ENCODE assay signal across 8 cellular contexts in the genomic region with DNA sequence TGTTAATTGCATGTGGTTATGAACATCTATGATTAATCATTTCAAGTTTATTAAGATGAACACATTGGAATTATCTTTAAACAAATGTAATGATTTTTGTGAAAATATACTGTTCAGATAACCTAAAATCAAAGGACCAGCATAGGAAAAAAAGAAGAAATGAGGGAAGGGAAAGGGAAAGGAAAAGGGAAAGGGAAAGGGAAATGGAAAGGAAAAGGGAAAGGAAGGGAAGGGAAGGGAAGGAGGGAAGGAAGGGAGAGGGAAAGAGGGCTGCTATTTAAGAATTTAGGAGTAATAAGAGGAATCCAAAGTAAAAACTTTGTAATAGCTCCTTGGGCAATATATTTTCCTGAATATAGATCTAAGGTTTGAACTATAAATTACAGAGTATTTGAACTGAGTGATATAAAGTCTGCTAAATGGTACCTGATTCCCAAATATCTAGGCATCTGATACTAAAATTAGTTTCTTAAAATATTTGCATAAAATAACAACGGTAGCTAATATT.
"Had no signal": no experiment of that assay in that cellular context is flagged by ENCODE, and none has a peak within 500 bp of the region (broad histone marks: within the 10 kb centered on the region; RNA-seq: fewer than 3 reads in every experiment).

No MANE protein-coding gene starts in this region.

- FAIRE-seq: G401.6, GM12878, GM12891, GM12892, GM18507, GM19239 had no signal

- H3K4me3 ChIP-seq: GM12878 had no signal

- ATAC-seq: GM12878 had no signal

- DNase-seq: GDM1, GF-D8 had no signal
